1 cellular context compared by ENCODE assay signal in genomic region chr22:38103641-38104040, GRCh38.
TF ChIP-seq lines count a peak whose summit lies in the region.

No MANE protein-coding gene starts in this region.

TF ChIP-seq in K562, 482 proteins besides CTCF, POLR2A, EP300 and RAD21:
- TF ChIP-seq HOMEZ (CRISPR knock-in tag; IDR thresholded peaks at IDR 0.05) (no peak), PTTG1 (tag; IDR thresholded peaks at IDR 0.05; ENCODE audit: low read depth) (no peak), ATF3 (IDR thresholded peaks at IDR 0.05) (peak; percentile 80), ATF3 (CRISPR knock-in tag; conservative IDR thresholded peaks at IDR 0.05) (no peak), ZNF384 (IDR thresholded peaks at IDR 0.05; ENCODE audit: low read depth, low read length) (peak; percentile 62; the same call in 1 of the 2 replicates), ZNF280B (CRISPR knock-in tag; IDR thresholded peaks at IDR 0.05) (no peak), CEBPG (CRISPR knock-in tag; IDR thresholded peaks at IDR 0.05) (peak; percentile 49; the same call in 1 of the 2 replicates), CEBPG (tag; conservative IDR thresholded peaks at IDR 0.05 in 1 of 2, IDR thresholded peaks at IDR 0.05 in 1 of 2) (peak in 1 of 2 experiments; percentile 54; a peak in 2 of 4 replicates), POLR2G (IDR thresholded peaks at IDR 0.05; ENCODE audit: low read depth, low read length) (no peak), CEBPB (tag; IDR thresholded peaks at IDR 0.05) (peak; percentile 44; the same call in 1 of the 2 replicates), ZNF282 (CRISPR knock-in tag; IDR thresholded peaks at IDR 0.05) (no peak), CTCFL (IDR thresholded peaks at IDR 0.05; ENCODE audit: borderline replicate concordance, insufficient read depth, low read depth, low read length, poor library complexity, severe bottlenecking) (no peak)
